ENCODE assay signal across 8 cellular contexts in genomic region chr6:150599199-150600002, GRCh38. TPM values are rescaled to one million over a fixed set of nuclear protein-coding genes. Genes with fewer than 3 reads are reported as not detected.
DNase-seq lines count a peak whose midpoint lies in the region; ATAC-seq and TF ChIP-seq lines count a peak whose summit lies in the region.

Gene PLEKHG1 (plus strand): TSS chr6:150599885. CDS start chr6:150733682, 133,797 bp downstream.

- peaks cover 13 to 20% (median 15%) of the 10 kb centered on the region in 4 donors for H3K4me1 Mint-ChIP-seq in CD4-positive, alpha-beta memory T cell
- peaks cover 29% of the 10 kb centered on the region for H3K4me1 Mint-ChIP-seq in activated naive CD8-positive, alpha-beta T cell treated with anti-CD3 and anti-CD28 coated beads, Interleukin-2, amount 50 U/mL, for 24 hours

- POLR2A ChIA-PET in CD4-positive, alpha-beta memory T cell (lab: Charles Lee; ENCODE audit: partially characterized antibody) = interaction anchor here (1.5 to 2.6 kb wide), 3 partner anchors 12 to 108 kb away, joined by 4 to 9 read pairs (median 4); no protein-coding TSS in a partner anchor

- peak within 1 kb of the TSS in 1 of 2 donors; percentile 50 for H3K4me3 ChIP-seq in CD4-positive, alpha-beta memory T cell (ENCODE audit: low read length in 2 of 2)
- H3K4me3 ChIP-seq in heart left ventricle = peak within 1 kb of the TSS; percentile 59 to 91 (median 80)
- peak within 1 kb of the TSS; percentile 60 to 61 for H3K4me3 ChIP-seq in aorta (ENCODE audit: low read length in 2 of 2)

- peak within 1 kb of the TSS; percentile 75 to 94 (median 92) for H3K27ac Mint-ChIP-seq in CD4-positive, alpha-beta memory T cell
- H3K27ac Mint-ChIP-seq in activated naive CD8-positive, alpha-beta T cell treated with anti-CD3 and anti-CD28 coated beads, Interleukin-2, amount 50 U/mL, for 24 hours = peak within 1 kb of the TSS; percentile 88

- no peaks in the 10 kb centered on the region for H3K9me3 ChIP-seq in CD4-positive, alpha-beta memory T cell (ENCODE audit: control insufficient read depth in 1 of 2, low read length in 2 of 2)
- H3K9me3 ChIP-seq in heart left ventricle (no peaks in the 10 kb centered on the region), aorta (ENCODE audit: control insufficient read depth, low read length) (no peaks in the 10 kb centered on the region)

- 15 to 43% (median 25%) methylated on average over 20 to 53 of the region's 53 CpGs for WGBS in heart left ventricle, 4 donors
- 16% methylated on average over 51 to 53 of the region's 53 CpGs for WGBS in aorta, 2 donors

- CTCF ChIA-PET in CD4-positive, alpha-beta memory T cell (lab: Charles Lee; ENCODE audit: partially characterized antibody) = interaction anchor here (0.6 to 2.3 kb wide), 7 partner anchors 18 to 518 kb away, joined by 3 to 10 read pairs (median 4); no protein-coding TSS in a partner anchor

- peaks cover 14% of the 10 kb centered on the region for H3K4me1 ChIP-seq in CD4-positive, alpha-beta memory T cell (ENCODE audit: insufficient read depth, low read length)
- H3K4me1 ChIP-seq in heart left ventricle (peaks cover 0 to 22% (median 3%) of the 10 kb centered on the region in 12 donors), aorta (ENCODE audit: control insufficient read depth in 1 of 2, insufficient read depth in 2 of 2, low read length in 2 of 2) (no peaks in the 10 kb centered on the region)

- H3K36me3 Mint-ChIP-seq in CD4-positive, alpha-beta memory T cell = peaks cover 0 to 9% of the 10 kb centered on the region in 2 donors
- no peaks in the 10 kb centered on the region for H3K36me3 Mint-ChIP-seq in activated naive CD8-positive, alpha-beta T cell treated with anti-CD3 and anti-CD28 coated beads, Interleukin-2, amount 50 U/mL, for 24 hours (ENCODE audit: low read depth)

- ATAC-seq in GM19438 (IDR thresholded peaks at IDR 0.05; ENCODE audit: low read depth, unreplicated experiment) (peak; percentile 77), HG03520 (IDR thresholded peaks at IDR 0.05; ENCODE audit: unreplicated experiment) (peak; percentile 75), SK-N-SH treated with all-trans-retinoic acid at 6 μM for 48 hours (peak; percentile 64), heart left ventricle (peak; percentile 63 to 94 (median 90)), aorta (ENCODE audit: low FRiP score) (peak; percentile 86)
- ATAC-seq in activated naive CD8-positive, alpha-beta T cell treated with anti-CD3 and anti-CD28 coated beads, Interleukin-2, amount 50 U/mL, for 24 hours = peak; percentile 66

- TF ChIP-seq POLR2A in heart left ventricle (IDR thresholded peaks at IDR 0.05) = peak in 1 of 2 donors; percentile 54

- H3K27ac ChIP-seq in CD4-positive, alpha-beta memory T cell (ENCODE audit: low read depth, low read length) = peak within 1 kb of the TSS; percentile 40
- H3K27ac ChIP-seq in heart left ventricle (peak within 1 kb of the TSS; percentile 78 to 95 (median 89)), aorta (ENCODE audit: low read depth in 1 of 2, low read length in 2 of 2) (no peak within 1 kb of the TSS)

- H3K9me3 Mint-ChIP-seq in CD4-positive, alpha-beta memory T cell = peaks cover 0 to 2% (median 0%) of the 10 kb centered on the region in 8 donors
- no peaks in the 10 kb centered on the region for H3K9me3 Mint-ChIP-seq in activated naive CD8-positive, alpha-beta T cell treated with anti-CD3 and anti-CD28 coated beads, Interleukin-2, amount 50 U/mL, for 24 hours

- H3K36me3 ChIP-seq in CD4-positive, alpha-beta memory T cell (ENCODE audit: insufficient read depth, low read length) = no peaks in the 10 kb centered on the region
- H3K36me3 ChIP-seq in heart left ventricle (no peaks in the 10 kb centered on the region), aorta (ENCODE audit: control insufficient read depth in 1 of 2, insufficient read depth in 2 of 2, low read length in 1 of 2) (no peaks in the 10 kb centered on the region)

- TF ChIP-seq CTCF in heart left ventricle (IDR thresholded peaks at IDR 0.05) = no peak

- DNase-seq in CD4-positive, alpha-beta memory T cell = peak; percentile 51 to 69 (median 59)
- peak; percentile 65 for DNase-seq in activated naive CD8-positive, alpha-beta T cell treated with anti-CD3 and anti-CD28 coated beads, Interleukin-2, amount 50 U/mL, for 24 hours
- DNase-seq in heart left ventricle = peak; percentile 83 to 91 (median 84)
- DNase-seq in posterior cingulate gyrus = peak in 9 of 10 donors; percentile 22 to 88 (median 35)
- DNase-seq in aorta = peak; percentile 87 to 91

- no peaks in the 10 kb centered on the region for H3K27me3 ChIP-seq in CD4-positive, alpha-beta memory T cell (ENCODE audit: insufficient read depth, low read length)
- peaks cover 0 to 18% (median 2%) of the 10 kb centered on the region in 9 donors for H3K27me3 ChIP-seq in heart left ventricle
- H3K27me3 ChIP-seq in aorta (ENCODE audit: control insufficient read depth in 1 of 2, insufficient read depth in 2 of 2, low read length in 1 of 2) = no peaks in the 10 kb centered on the region

- H3K27me3 Mint-ChIP-seq in CD4-positive, alpha-beta memory T cell = peaks cover 20 to 23% of the 10 kb centered on the region in 2 donors
- H3K27me3 Mint-ChIP-seq in activated naive CD8-positive, alpha-beta T cell treated with anti-CD3 and anti-CD28 coated beads, Interleukin-2, amount 50 U/mL, for 24 hours = peaks cover 49% of the 10 kb centered on the region

- peak within 1 kb of the TSS; percentile 89 to 98 (median 94) for H3K4me3 Mint-ChIP-seq in CD4-positive, alpha-beta memory T cell
- H3K4me3 Mint-ChIP-seq in activated naive CD8-positive, alpha-beta T cell treated with anti-CD3 and anti-CD28 coated beads, Interleukin-2, amount 50 U/mL, for 24 hours = peak within 1 kb of the TSS; percentile 87

- intact Hi-C loops in CD4-positive, alpha-beta memory T cell (cut with micrococcal nuclease) = loop anchor here (1.0 kb wide), 1 partner anchor 181 kb away; no protein-coding TSS in a partner anchor
- intact Hi-C loops in heart left ventricle (cut with DNase I) (loop anchor here (1.0 to 10.0 kb wide), 14 partner anchors 65 to 218 kb away; no protein-coding TSS in a partner anchor), posterior cingulate gyrus (cut with DNase I) (loop anchor here (2.0 to 5.0 kb wide), 2 partner anchors 182 to 215 kb away; no protein-coding TSS in a partner anchor), aorta (cut with DNase I) (loop anchor here in 1 of 2 donors (10.0 kb wide), 2 partner anchors 185 to 215 kb away; no protein-coding TSS in a partner anchor)

TF ChIP-seq in SK-N-SH treated with all-trans-retinoic acid at 6 μM for 48 hours, 23 proteins besides CTCF, POLR2A, EP300 and RAD21:
- TF ChIP-seq CSRNP3 (CRISPR knock-in tag; IDR thresholded peaks at IDR 0.05) = no peak
- TF ChIP-seq TCF4 (CRISPR knock-in tag; IDR thresholded peaks at IDR 0.05; ENCODE audit: borderline replicate concordance) = no peak

RNA-seq across cellular contexts. Expression of gene PLEKHG1, which starts in this region (rescaled TPM):
- total RNA-seq in CD4-positive, alpha-beta memory T cell = 1 to 10 TPM; 2.9 to 3.9 TPM
- 1 to 10 TPM; 1.2 to 2.1 TPM for polyA plus RNA-seq in CD4-positive, alpha-beta memory T cell
- total RNA-seq in heart left ventricle (10 to 100 TPM in 6 of 9 donors, 1 to 10 TPM in 3; 6.1 to 27.0 (median 11.8) TPM), aorta (10 to 100 TPM; 36.2 to 62.7 TPM)
- polyA plus RNA-seq in heart left ventricle (1 to 10 TPM; 2.2 to 5.3 TPM), aorta (1 to 10 TPM; 1.6 to 1.9 TPM)

Comparison
In these comparisons a context has a peak if more than half of its experiments do, and no peak if none do; other contexts are left out.
1. DNase-seq: peak in every context shown above with its lines; median percentile 89 in aorta; 84 in heart left ventricle; 65 in activated naive CD8-positive, alpha-beta T cell treated with anti-CD3 and anti-CD28 coated beads, Interleukin-2, amount 50 U/mL, for 24 hours; 59 in CD4-positive, alpha-beta memory T cell; 35 in posterior cingulate gyrus.
2. H3K27ac ChIP-seq: peak in CD4-positive, alpha-beta memory T cell (single experiment) and heart left ventricle (12 of 12); none in aorta (0 of 2).
3. Peak in every context shown above with its lines, with median percentiles within 50 percentile points of each other: ATAC-seq.